Comparison of ENCODE assay signal across 1 cellular context in genomic region chr1:112708002-112708448, GRCh38.
TF ChIP-seq lines count a peak whose summit lies in the region.

No MANE protein-coding gene starts in this region.

TF ChIP-seq in HepG2, 621 proteins besides CTCF, POLR2A, EP300 and RAD21:
- TF ChIP-seq PHF8 (CRISPR knock-in tag; IDR thresholded peaks at IDR 0.05) (no peak), ZBTB21 (CRISPR knock-in tag; IDR thresholded peaks at IDR 0.05) (no peak), ZFP41 (CRISPR knock-in tag; IDR thresholded peaks at IDR 0.05; ENCODE audit: borderline replicate concordance) (no peak), EEA1 (CRISPR knock-in tag; IDR thresholded peaks at IDR 0.05; ENCODE audit: borderline replicate concordance) (no peak), ZNF557 (CRISPR knock-in tag; IDR thresholded peaks at IDR 0.05) (no peak), YY1 (IDR thresholded peaks at IDR 0.05; ENCODE audit: insufficient read depth, insufficient replicate concordance, low read depth, low read length) (no peak), ZFP36L1 (CRISPR knock-in tag; IDR thresholded peaks at IDR 0.05) (no peak), IKZF5 (CRISPR knock-in tag; IDR thresholded peaks at IDR 0.05) (no peak), ZNF317 (CRISPR knock-in tag; IDR thresholded peaks at IDR 0.05) (no peak), KDM1A (CRISPR knock-in tag; IDR thresholded peaks at IDR 0.05) (no peak), BRD4 (CRISPR knock-in tag; IDR thresholded peaks at IDR 0.05) (no peak)
